Comparison of ENCODE assay signal across 8 cellular contexts in genomic region chr11:79440451-79441158, GRCh38. TPM values are rescaled to one million over a fixed set of nuclear protein-coding genes. Genes with fewer than 3 reads are reported as not detected.
A peak's percentile ranks its signal among the peaks of the same experiment; 100 is the strongest.
DNase-seq lines count a peak whose midpoint lies in the region; ATAC-seq and TF ChIP-seq lines count a peak whose summit lies in the region.

Gene TENM4, minus strand, starts transcription at chr11:79441030. Its CDS starts 371,086 bp downstream, at chr11:79069944.

- TF ChIP-seq POLR2A in GM18505 (IDR thresholded peaks at IDR 0.05; ENCODE audit: borderline replicate concordance, extremely low read depth, insufficient read depth, insufficient read length), result no peak

- peak within 1 kb of the TSS; percentile 38 for H3K27ac ChIP-seq in cardiac muscle cell

- no peaks in the 10 kb centered on the region for H3K9me3 ChIP-seq in cardiac muscle cell (ENCODE audit: low read depth)

- H3K4me3 ChIP-seq in cardiac muscle cell, result peak within 1 kb of the TSS; percentile 59

- peaks cover 4% of the 10 kb centered on the region for H3K9me3 Mint-ChIP-seq in activated naive CD8-positive, alpha-beta T cell treated with anti-CD3 and anti-CD28 coated beads for 36 hours

- H3K36me3 ChIP-seq in cardiac muscle cell, result no peaks in the 10 kb centered on the region

- ATAC-seq in GM18505 (IDR thresholded peaks at IDR 0.05; ENCODE audit: unreplicated experiment), result peak; percentile 46
- ATAC-seq in omental fat pad (ENCODE audit: low FRiP score), result peak; percentile 66
- ATAC-seq in GM19467 (IDR thresholded peaks at IDR 0.05; ENCODE audit: unreplicated experiment), result no peak

- no peak within 1 kb of the TSS for H3K27ac Mint-ChIP-seq in activated naive CD8-positive, alpha-beta T cell treated with anti-CD3 and anti-CD28 coated beads for 36 hours

- H3K4me1 ChIP-seq in cardiac muscle cell (ENCODE audit: low read depth), result peaks cover 11% of the 10 kb centered on the region

- H3K27me3 Mint-ChIP-seq in activated naive CD8-positive, alpha-beta T cell treated with anti-CD3 and anti-CD28 coated beads for 36 hours, result peaks cover 76% of the 10 kb centered on the region

- peaks cover 5% of the 10 kb centered on the region for H3K36me3 Mint-ChIP-seq in activated naive CD8-positive, alpha-beta T cell treated with anti-CD3 and anti-CD28 coated beads for 36 hours

- peaks cover 39% of the 10 kb centered on the region for H3K27me3 ChIP-seq in cardiac muscle cell

- TF ChIP-seq CTCF in cardiac muscle cell (IDR thresholded peaks at IDR 0.05; ENCODE audit: low read depth, low read length) (no peak), omental fat pad (IDR thresholded peaks at IDR 0.05) (no peak)

- H3K4me1 Mint-ChIP-seq in activated naive CD8-positive, alpha-beta T cell treated with anti-CD3 and anti-CD28 coated beads for 36 hours, result peaks cover 13% of the 10 kb centered on the region

- DNase-seq in AG08396 (ENCODE audit: low spot score), result peak; percentile 78
- peak; percentile 40 for DNase-seq in NCI-H1048 (lab: John Stamatoyannopoulos, UW)
- peak; percentile 21 for DNase-seq in activated naive CD8-positive, alpha-beta T cell treated with anti-CD3 and anti-CD28 coated beads for 36 hours
- peak; percentile 73 to 82 for DNase-seq in cardiac muscle cell (ENCODE audit: low read depth in 1 of 2, low spot score in 1 of 2)
- peak; percentile 24 for DNase-seq in omental fat pad (ENCODE audit: low spot score)
- no peak for DNase-seq in activated gamma-delta T cell (lab: John Stamatoyannopoulos, UW)

- peak within 1 kb of the TSS; percentile 51 for H3K4me3 Mint-ChIP-seq in activated naive CD8-positive, alpha-beta T cell treated with anti-CD3 and anti-CD28 coated beads for 36 hours

RNA-seq across cellular contexts. Expression of gene TENM4, which starts in this region (rescaled TPM):
- not detected for total RNA-seq in activated naive CD8-positive, alpha-beta T cell treated with anti-CD3 and anti-CD28 coated beads for 36 hours
- total RNA-seq in cardiac muscle cell, result 59.6 and 105 TPM in 2 replicates
- polyA plus RNA-seq in cardiac muscle cell, result 19.0 and 27.3 TPM in 2 replicates
- total RNA-seq in omental fat pad, result 10 to 100 TPM in 1 of 4 donors, 1 to 10 TPM in 3; 2.3 to 18.9 (median 4.5) TPM

Comparison
In these comparisons a context has a peak if more than half of its experiments do, and no peak if none do; other contexts are left out.
1. Peak in DNase-seq in activated naive CD8-positive, alpha-beta T cell treated with anti-CD3 and anti-CD28 coated beads for 36 hours; RNA of the gene not detected or under 1 TPM.